In the genomic region with DNA sequence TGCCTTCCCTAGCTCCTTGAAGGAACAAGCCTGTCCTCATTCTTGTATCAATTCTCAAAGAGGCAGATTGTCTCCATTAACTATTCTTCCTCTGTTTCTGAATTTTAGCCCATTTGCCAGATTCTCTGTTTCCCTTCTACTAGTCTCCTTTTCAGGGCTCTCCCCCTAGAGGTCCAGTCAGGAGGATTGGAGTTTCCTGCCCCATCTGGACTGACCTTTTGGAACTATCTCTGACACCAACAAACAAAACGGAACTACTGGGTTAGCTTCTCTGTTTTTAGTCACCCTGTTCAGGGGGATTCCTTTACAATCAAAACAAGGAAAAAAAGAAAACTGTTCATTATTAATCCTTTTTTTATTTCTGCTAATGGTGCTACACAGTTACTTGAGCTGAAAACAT, we compare ENCODE assay signal across 24 cellular contexts.
"Had no signal": no experiment of that assay in that cellular context is flagged by ENCODE, and none has a peak within 500 bp of the region (broad histone marks: within the 10 kb centered on the region; RNA-seq: fewer than 3 reads in every experiment).

No MANE protein-coding gene starts in this region.

- H3K4me1 Mint-ChIP-seq: naive thymus-derived CD4-positive, alpha-beta T cell had no signal

- H3K27me3 ChIP-seq: gastrocnemius medialis, right atrium auricular region, stomach, thyroid gland, vagina had no signal

- DNase-seq: cortex of kidney; effector memory CD8-positive, alpha-beta T cell; foreskin fibroblast; gastrocnemius medialis; head of caudate nucleus; left ventricle myocardium superior; mesendoderm; midbrain; naive thymus-derived CD4-positive, alpha-beta T cell; nucleus accumbens; stimulated activated CD4-positive, alpha-beta T cell treated with anti-CD3 and anti-CD28 coated beads, Interleukin-12 subunit alpha, Interleukin-12 subunit beta, amount 100 ng/mL, for 4 hours; stimulated activated CD4-positive, alpha-beta T cell treated with anti-CD3 and anti-CD28 coated beads, Interleukin-1b, Interleukin-23, amount 100 ng/mL, for 48 hours; stimulated activated CD4-positive, alpha-beta T cell treated with anti-CD3 and anti-CD28 coated beads, Interleukin-4, amount 100 ng/mL, for 1 hour; stimulated activated CD8-positive, alpha-beta memory T cell treated with anti-CD3 and anti-CD28 coated beads, Interleukin-4, amount 100 ng/mL, for 48 hours; stimulated activated naive CD4-positive, alpha-beta T cell; stomach; thyroid gland; trophoblast cell had no signal

- H3K4me3 ChIP-seq: gastrocnemius medialis, lung, prostate gland, right atrium auricular region, smooth muscle cell, stomach, thyroid gland, vagina had no signal

- H3K27ac Mint-ChIP-seq: effector memory CD8-positive, alpha-beta T cell; nephron had no signal

- H3K9me3 ChIP-seq: gastrocnemius medialis, prostate gland, thyroid gland, vagina had no signal

- H3K4me2 ChIP-seq: smooth muscle cell had no signal

- H3K9me3 Mint-ChIP-seq: effector memory CD8-positive, alpha-beta T cell had no signal

- H3K36me3 ChIP-seq: gastrocnemius medialis, prostate gland, right atrium auricular region, stomach, thyroid gland, vagina had no signal

- H3K4me1 ChIP-seq: prostate gland, thyroid gland, vagina had no signal

- H3K27ac ChIP-seq: prostate gland, stomach, thyroid gland, vagina had no signal

- H3K4me3 Mint-ChIP-seq: effector memory CD8-positive, alpha-beta T cell; naive thymus-derived CD4-positive, alpha-beta T cell; nephron had no signal
